ENCODE assay signal across 28 cellular contexts in genomic region chr16:48261569-48261968, GRCh38. TPM values are rescaled to one million over a fixed set of nuclear protein-coding genes. Genes with fewer than 3 reads are reported as not detected.
"Had no signal": no experiment of that assay in that cellular context is flagged by ENCODE, and none has a peak within 500 bp of the region (broad histone marks: within the 10 kb centered on the region; RNA-seq: fewer than 3 reads in every experiment).

No MANE protein-coding gene starts in this region.

- H3K9me3 ChIP-seq: stomach, suprapubic skin, testis, thoracic aorta, thyroid gland, tibial artery, tibial nerve, transverse colon, upper lobe of left lung, upper lobe of right lung, uterus, vagina had no signal

- H3K4me1 Mint-ChIP-seq: stimulated activated memory B cell treated with anti-CD40 and anti-IgM and Interleukin-4, amounts not matched to agents 10 μg/mL and 1 μg/mL and 100 μg/mL, for 72 hours; stimulated activated naive CD8-positive, alpha-beta T cell treated with anti-CD3 and anti-CD28 coated beads, Interleukin-15, amount 100 ng/mL, for 72 hours had no signal

- DNase-seq: stimulated activated CD4-positive, alpha-beta T cell treated with anti-CD3 and anti-CD28 coated beads, Interleukin-2, amount 100 ng/mL, for 48 hours; stimulated activated CD4-positive, alpha-beta T cell treated with anti-CD3 and anti-CD28 coated beads, Interleukin-4, amount 100 ng/mL, for 1 hour; stimulated activated CD4-positive, alpha-beta T cell treated with anti-CD3 and anti-CD28 coated beads, Interleukin-4, amount 100 ng/mL, for 24 hours; stimulated activated CD4-positive, alpha-beta T cell treated with anti-CD3 and anti-CD28 coated beads, Interleukin-4, amount 100 ng/mL, for 4 hours; stimulated activated CD8-positive, alpha-beta memory T cell treated with anti-CD3 and anti-CD28 coated beads, Interleukin-4, amount 100 ng/mL, for 48 hours; stimulated activated naive B cell treated with anti-CD40 and anti-IgM and Interleukin-4, amounts not matched to agents 10 μg/mL and 1 μg/mL and 100 μg/mL, for 72 hours; stimulated activated naive CD4-positive, alpha-beta T cell; stimulated activated naive CD4-positive, alpha-beta T cell treated with Interleukin-2 at 50 U/mL for 16 hours; stimulated activated naive CD8-positive, alpha-beta T cell treated with anti-CD3 and anti-CD28 coated beads, Interleukin-15, amount 100 ng/mL, for 72 hours; stimulated activated naive CD8-positive, alpha-beta T cell treated with anti-CD3 and anti-CD28 coated beads, Interleukin-15, Interleukin-2, amounts not matched to agents 100 U/mL and 50 U/mL, for 24 hours; stomach; substantia nigra; testis; thyroid gland; tibial artery; transverse colon; trophoblast cell; upper lobe of left lung; upper lobe of right lung; uterus had no signal

- H3K27ac ChIP-seq: stomach, suprapubic skin, testis, thoracic aorta, thyroid gland, tibial artery, tibial nerve, transverse colon, upper lobe of left lung, upper lobe of right lung, uterus, vagina had no signal

- H3K27ac Mint-ChIP-seq: stimulated activated effector memory CD8-positive, alpha-beta T cell treated with anti-CD3 and anti-CD28 coated beads, Interleukin-12 subunit alpha, Interleukin-12 subunit beta, amount 100 ng/mL, for 72 hours; stimulated activated memory B cell treated with anti-CD40 and anti-IgM and Interleukin-4, amounts not matched to agents 10 μg/mL and 1 μg/mL and 100 μg/mL, for 72 hours; stimulated activated naive B cell treated with anti-CD40 and anti-IgM and Interleukin-4, amounts not matched to agents 10 μg/mL and 1 μg/mL and 100 μg/mL, for 72 hours; stimulated activated naive CD8-positive, alpha-beta T cell treated with anti-CD3 and anti-CD28 coated beads, Interleukin-15, amount 100 ng/mL, for 72 hours; stimulated activated naive CD8-positive, alpha-beta T cell treated with anti-CD3 and anti-CD28 coated beads, Interleukin-15, Interleukin-2, amounts not matched to agents 100 ng/mL and 50 ng/mL, for 24 hours; type B pancreatic cell had no signal

- H3K27me3 Mint-ChIP-seq: stimulated activated memory B cell treated with anti-CD40 and anti-IgM and Interleukin-4, amounts not matched to agents 10 μg/mL and 1 μg/mL and 100 μg/mL, for 72 hours; stimulated activated naive B cell treated with anti-CD40 and anti-IgM and Interleukin-4, amounts not matched to agents 10 μg/mL and 1 μg/mL and 100 μg/mL, for 72 hours; stimulated activated naive CD8-positive, alpha-beta T cell treated with anti-CD3 and anti-CD28 coated beads, Interleukin-15, amount 100 ng/mL, for 72 hours; stimulated activated naive CD8-positive, alpha-beta T cell treated with anti-CD3 and anti-CD28 coated beads, Interleukin-15, Interleukin-2, amounts not matched to agents 100 ng/mL and 50 ng/mL, for 24 hours; type B pancreatic cell had no signal

- H3K4me3 ChIP-seq: stomach, suprapubic skin, testis, thoracic aorta, thyroid gland, tibial artery, tibial nerve, transverse colon, upper lobe of left lung, upper lobe of right lung, uterus, vagina had no signal

- H3K4me3 Mint-ChIP-seq: stimulated activated effector memory CD8-positive, alpha-beta T cell treated with anti-CD3 and anti-CD28 coated beads, Interleukin-12 subunit alpha, Interleukin-12 subunit beta, amount 100 ng/mL, for 72 hours; stimulated activated memory B cell treated with anti-CD40 and anti-IgM and Interleukin-4, amounts not matched to agents 10 μg/mL and 1 μg/mL and 100 μg/mL, for 72 hours; stimulated activated naive B cell treated with anti-CD40 and anti-IgM and Interleukin-4, amounts not matched to agents 10 μg/mL and 1 μg/mL and 100 μg/mL, for 72 hours; stimulated activated naive CD8-positive, alpha-beta T cell treated with anti-CD3 and anti-CD28 coated beads, Interleukin-15, amount 100 ng/mL, for 72 hours; stimulated activated naive CD8-positive, alpha-beta T cell treated with anti-CD3 and anti-CD28 coated beads, Interleukin-15, Interleukin-2, amounts not matched to agents 100 ng/mL and 50 ng/mL, for 24 hours; type B pancreatic cell had no signal

- ATAC-seq: stimulated activated effector memory CD8-positive, alpha-beta T cell treated with anti-CD3 and anti-CD28 coated beads, Interleukin-12 subunit alpha, Interleukin-12 subunit beta, amount 100 ng/mL, for 72 hours; stimulated activated memory B cell treated with anti-CD40 and anti-IgM and Interleukin-4, amounts not matched to agents 10 μg/mL and 1 μg/mL and 100 μg/mL, for 72 hours; stimulated activated naive B cell treated with anti-CD40 and anti-IgM and Interleukin-4, amounts not matched to agents 10 μg/mL and 1 μg/mL and 100 μg/mL, for 72 hours; stimulated activated naive CD8-positive, alpha-beta T cell treated with anti-CD3 and anti-CD28 coated beads, Interleukin-15, amount 100 ng/mL, for 72 hours; stimulated activated naive CD8-positive, alpha-beta T cell treated with anti-CD3 and anti-CD28 coated beads, Interleukin-15, Interleukin-2, amounts not matched to agents 100 U/mL and 50 U/mL, for 24 hours; upper lobe of right lung had no signal

RNA-seq across cellular contexts. Expression of gene ABCC11, which starts 14.2 kb away (rescaled TPM):
- total RNA-seq: thoracic aorta, tibial nerve, upper lobe of right lung, vagina had no signal
